In genomic region chr19:2727640-2727944, GRCh38 we compare ENCODE assay signal across 17 cellular contexts. TPM values are rescaled to one million over a fixed set of nuclear protein-coding genes. Genes with fewer than 3 reads are reported as not detected.
DNase-seq lines count a peak whose midpoint lies in the region; ATAC-seq and TF ChIP-seq lines count a peak whose summit lies in the region.
"Had no signal": no experiment of that assay in that cellular context is flagged by ENCODE, and none has a peak within 500 bp of the region (broad histone marks: within the 10 kb centered on the region; RNA-seq: fewer than 3 reads in every experiment).

No MANE protein-coding gene starts in this region.

- DNase-seq in D341Med (ENCODE audit: low spot score): peak; percentile 38
- peak; percentile 77 for DNase-seq in HPDE6-E6E7 (ENCODE audit: extremely low spot score)
- peak; percentile 37 to 72 for DNase-seq in foreskin keratinocyte
- DNase-seq in SHP77 treated with DMSO at 0.1 percent for 48 hours (lab: John Stamatoyannopoulos, UW): no peak
- DNase-seq in stimulated activated CD4-positive, alpha-beta T cell treated with anti-CD3 and anti-CD28 coated beads, Interleukin-2, amount 100 ng/mL, for 24 hours: no peak
- no peak for DNase-seq in left lobe of liver (ENCODE audit: low spot score)
- DNase-seq: activated CD4-positive, alpha-beta memory T cell treated with anti-CD3 and anti-CD28 coated beads for 36 hours; activated T-cell treated with anti-CD3 and anti-CD28 coated beads, Interleukin-2, amount 50 U/mL, for 4 hours; DMS79 treated with DMSO at 0.1 percent for 48 hours; naive B cell; NCI-H2029; spleen; stimulated activated naive B cell treated with anti-CD40 and anti-IgM and Interleukin-4, amounts not matched to agents 10 μg/mL and 1 μg/mL and 100 μg/mL, for 72 hours had no signal

- H3K4me1 ChIP-seq in foreskin keratinocyte: no peaks in the 10 kb centered on the region

- ATAC-seq in foreskin keratinocyte (peak; percentile 67), left lobe of liver (no peak)
- ATAC-seq: activated T-cell treated with anti-CD3 and anti-CD28 coated beads, Interleukin-2, amount 50 U/mL, for 4 hours; Panc1 had no signal

- peaks cover 21% of the 10 kb centered on the region for H3K27me3 ChIP-seq in foreskin keratinocyte

- no peak for TF ChIP-seq CTCF in foreskin keratinocyte (conservative IDR thresholded peaks at IDR 0.05)

- H3K27ac ChIP-seq in foreskin keratinocyte: no peak overlapping the region
- H3K27ac ChIP-seq: tibial nerve had no signal

RNA-seq across cellular contexts. Expression of gene DIRAS1, which starts 6.4 kb away (rescaled TPM):
- total RNA-seq in foreskin keratinocyte (0.11 and 0.24 TPM in 2 replicates), left lobe of liver (0.10 TPM)
- polyA plus RNA-seq in foreskin keratinocyte: 0.03 and 0.13 TPM in 2 replicates
- total RNA-seq: epithelial cell of proximal tubule had no signal
- polyA plus RNA-seq: CD14-positive monocyte had no signal

RNA-seq across cellular contexts. Expression of gene SLC39A3, which starts 12.2 kb away (rescaled TPM):
- total RNA-seq in foreskin keratinocyte (29.6 and 30.8 TPM in 2 replicates), left lobe of liver (18.6 TPM)
- 42.4 and 43.3 TPM in 2 replicates for polyA plus RNA-seq in foreskin keratinocyte

RNA-seq across cellular contexts. Expression of gene GNG7, which starts 25.1 kb away (rescaled TPM):
- total RNA-seq in foreskin keratinocyte (0.10 and 0.11 TPM in 2 replicates), left lobe of liver (4.0 TPM)
- 0.16 and 0.19 TPM in 2 replicates for polyA plus RNA-seq in foreskin keratinocyte

RNA-seq across cellular contexts. Expression of gene SGTA, which starts 55.5 kb away (rescaled TPM):
- 67.5 and 73.8 TPM in 2 replicates for total RNA-seq in foreskin keratinocyte
- polyA plus RNA-seq in foreskin keratinocyte: 83.5 and 83.7 TPM in 2 replicates
- 25.7 TPM for total RNA-seq in left lobe of liver

RNA-seq across cellular contexts. Expression of gene THOP1, which starts 57.7 kb away (rescaled TPM):
- total RNA-seq in foreskin keratinocyte (113 and 136 TPM in 2 replicates), left lobe of liver (33.5 TPM)
- 109 and 115 TPM in 2 replicates for polyA plus RNA-seq in foreskin keratinocyte

Comparison
In these comparisons a context has a peak if more than half of its experiments do, and no peak if none do; other contexts are left out.
1. DNase-seq: peak in D341Med (single experiment), HPDE6-E6E7 (single experiment) and foreskin keratinocyte (2 of 2); none in SHP77 treated with DMSO at 0.1 percent for 48 hours (single experiment), stimulated activated CD4-positive, alpha-beta T cell treated with anti-CD3 and anti-CD28 coated beads, Interleukin-2, amount 100 ng/mL, for 24 hours (0 of 2) and left lobe of liver (single experiment).